Comparison of ENCODE assay signal across 22 cellular contexts in genomic region chr5:33036128-33036527, GRCh38.
"Had no signal": no experiment of that assay in that cellular context is flagged by ENCODE, and none has a peak within 500 bp of the region (broad histone marks: within the 10 kb centered on the region; RNA-seq: fewer than 3 reads in every experiment).

No MANE protein-coding gene starts in this region.

- H3K27ac ChIP-seq: brain microvascular endothelial cell had no signal

- H3K4me1 Mint-ChIP-seq: activated CD4-positive, alpha-beta memory T cell treated with anti-CD3 and anti-CD28 coated beads, Interleukin-2, amount 10 ng/mL, durations not matched to agents 7 days and 5 days; activated CD4-positive, alpha-beta T cell treated with anti-CD3 and anti-CD28 coated beads, Interleukin-2, amount 10 ng/mL, durations not matched to agents 7 days and 5 days; activated T-helper 17 cell treated with anti-CD3 and anti-CD28 coated beads, Interleukin-2, amount 50 U/mL, for 72 hours; WTC11 had no signal

- DNase-seq: activated CD4-positive, alpha-beta memory T cell treated with anti-CD3 and anti-CD28 coated beads, Interleukin-2, amount 10 ng/mL, durations not matched to agents 7 days and 5 days; activated CD4-positive, alpha-beta T cell treated with anti-CD3 and anti-CD28 coated beads for 1 hour; activated CD4-positive, alpha-beta T cell treated with anti-CD3 and anti-CD28 coated beads for 4 hours; activated CD4-positive, alpha-beta T cell treated with anti-CD3 and anti-CD28 coated beads, Interleukin-2, amount 10 ng/mL, durations not matched to agents 7 days and 5 days; activated CD4-positive, alpha-beta T cell treated with anti-CD3 and anti-CD28 coated beads, Interleukin-2, amount 50 U/mL, for 4 hours; activated CD8-positive, alpha-beta memory T cell treated with anti-CD3 and anti-CD28 coated beads, Interleukin-2, amount 50 U/mL, for 48 hours; activated effector memory CD4-positive, alpha-beta T cell treated with Interleukin-2 at 50 U/mL for 16 hours; activated gamma-delta T cell treated with Interleukin-2 at 50 U/mL for 16 hours; activated naive CD4-positive, alpha-beta T cell treated with anti-CD3 and anti-CD28 coated beads, Interleukin-2, amount 50 U/mL, for 16 hours; activated naive CD4-positive, alpha-beta T cell treated with Interleukin-2 at 50 U/mL for 16 hours; activated T-cell treated with anti-CD3 and anti-CD28 coated beads, Interleukin-2, amount 50 U/mL, for 4 hours; amniotic stem cell; anterior cingulate cortex; brain microvascular endothelial cell; effector CD8-positive, alpha-beta T cell; foreskin fibroblast; head of caudate nucleus; T-helper 2 cell had no signal

- H3K36me3 ChIP-seq: brain microvascular endothelial cell had no signal

- ATAC-seq: activated T-cell treated with anti-CD3 and anti-CD28 coated beads, Interleukin-2, amount 50 U/mL, for 4 hours; activated T-helper 17 cell treated with anti-CD3 and anti-CD28 coated beads, Interleukin-2, amount 50 U/mL, for 72 hours; esophagus mucosa; WTC11 had no signal

- H3K27me3 ChIP-seq: brain microvascular endothelial cell had no signal

- H3K27ac Mint-ChIP-seq: activated CD4-positive, alpha-beta memory T cell treated with anti-CD3 and anti-CD28 coated beads, Interleukin-2, amount 10 ng/mL, durations not matched to agents 7 days and 5 days; activated CD4-positive, alpha-beta T cell treated with anti-CD3 and anti-CD28 coated beads, Interleukin-2, amount 10 ng/mL, durations not matched to agents 7 days and 5 days; activated naive CD8-positive, alpha-beta T cell; activated T-helper 17 cell treated with anti-CD3 and anti-CD28 coated beads, Interleukin-2, amount 50 U/mL, for 72 hours; WTC11 had no signal

- H3K36me3 Mint-ChIP-seq: activated naive CD8-positive, alpha-beta T cell had no signal

- H3K27me3 Mint-ChIP-seq: activated CD4-positive, alpha-beta memory T cell treated with anti-CD3 and anti-CD28 coated beads, Interleukin-2, amount 10 ng/mL, durations not matched to agents 7 days and 5 days; activated CD4-positive, alpha-beta T cell treated with anti-CD3 and anti-CD28 coated beads, Interleukin-2, amount 10 ng/mL, durations not matched to agents 7 days and 5 days; activated naive CD8-positive, alpha-beta T cell; activated T-helper 17 cell treated with anti-CD3 and anti-CD28 coated beads, Interleukin-2, amount 50 U/mL, for 72 hours had no signal

- H3K4me3 Mint-ChIP-seq: activated CD4-positive, alpha-beta memory T cell treated with anti-CD3 and anti-CD28 coated beads, Interleukin-2, amount 10 ng/mL, durations not matched to agents 7 days and 5 days; activated CD4-positive, alpha-beta T cell treated with anti-CD3 and anti-CD28 coated beads, Interleukin-2, amount 10 ng/mL, durations not matched to agents 7 days and 5 days; activated naive CD8-positive, alpha-beta T cell; activated T-cell treated with anti-CD3 and anti-CD28 coated beads, Interleukin-2, amount 50 U/mL, for 4 hours; activated T-helper 17 cell treated with anti-CD3 and anti-CD28 coated beads, Interleukin-2, amount 50 U/mL, for 72 hours; WTC11 had no signal
